In genomic region chr9:69556707-69557106, GRCh38 we compare ENCODE assay signal across 26 cellular contexts.
"Had no signal": no experiment of that assay in that cellular context is flagged by ENCODE, and none has a peak within 500 bp of the region (broad histone marks: within the 10 kb centered on the region; RNA-seq: fewer than 3 reads in every experiment).

No MANE protein-coding gene starts in this region.

- FAIRE-seq: islet of Langerhans had no signal

- H3K27ac ChIP-seq: left ventricle myocardium inferior, ovary, prostate gland, skin epidermis, stomach, testis, thyroid gland, transverse colon, upper lobe of left lung, vagina had no signal

- H3K9me3 ChIP-seq: left ventricle myocardium inferior, ovary, prostate gland, stomach, testis, thyroid gland, transverse colon, upper lobe of left lung, vagina had no signal

- H3K27ac Mint-ChIP-seq: immature natural killer cell; naive B cell; natural killer cell; stimulated activated naive B cell treated with anti-CD40 and anti-IgM and Interleukin-4, amounts not matched to agents 10 μg/mL and 1 μg/mL and 100 μg/mL, for 72 hours had no signal

- H3K4me1 Mint-ChIP-seq: immature natural killer cell; naive B cell; natural killer cell; stimulated activated naive B cell treated with anti-CD40 and anti-IgM and Interleukin-4, amounts not matched to agents 10 μg/mL and 1 μg/mL and 100 μg/mL, for 72 hours had no signal

- H3K4me3 ChIP-seq: left ventricle myocardium inferior, lung, ovary, prostate gland, skin epidermis, stomach, testis, thyroid gland, transverse colon, upper lobe of left lung, vagina had no signal

- ATAC-seq: natural killer cell; right cardiac atrium; sciatic nerve; stimulated activated naive B cell treated with anti-CD40 and anti-IgM and Interleukin-4, amounts not matched to agents 10 μg/mL and 1 μg/mL and 100 μg/mL, for 72 hours; stimulated activated naive CD8-positive, alpha-beta T cell treated with anti-CD3 and anti-CD28 coated beads, Interleukin-15, Interleukin-2, amounts not matched to agents 100 U/mL and 50 U/mL, for 24 hours had no signal

- H3K4me3 Mint-ChIP-seq: immature natural killer cell; naive B cell; natural killer cell; stimulated activated naive B cell treated with anti-CD40 and anti-IgM and Interleukin-4, amounts not matched to agents 10 μg/mL and 1 μg/mL and 100 μg/mL, for 72 hours had no signal

- H3K36me3 Mint-ChIP-seq: immature natural killer cell; naive B cell; natural killer cell; stimulated activated naive B cell treated with anti-CD40 and anti-IgM and Interleukin-4, amounts not matched to agents 10 μg/mL and 1 μg/mL and 100 μg/mL, for 72 hours had no signal

- H3K9me3 Mint-ChIP-seq: immature natural killer cell; naive B cell; natural killer cell; stimulated activated naive B cell treated with anti-CD40 and anti-IgM and Interleukin-4, amounts not matched to agents 10 μg/mL and 1 μg/mL and 100 μg/mL, for 72 hours had no signal

- H3K4me1 ChIP-seq: prostate gland, stomach, testis, transverse colon, upper lobe of left lung had no signal

- DNase-seq: hypothalamus; immature natural killer cell; left ventricle myocardium inferior; naive B cell; natural killer cell; ovary; posterior cingulate gyrus; retina; right cardiac atrium; stimulated activated CD4-positive, alpha-beta T cell treated with anti-CD3 and anti-CD28 coated beads, Interleukin-12 subunit alpha, Interleukin-12 subunit beta, amount 100 ng/mL, for 4 hours; stimulated activated CD4-positive, alpha-beta T cell treated with anti-CD3 and anti-CD28 coated beads, Interleukin-15, amount 100 ng/mL, for 24 hours; stimulated activated CD4-positive, alpha-beta T cell treated with anti-CD3 and anti-CD28 coated beads, Interleukin-2, amount 100 ng/mL, for 24 hours; stimulated activated CD4-positive, alpha-beta T cell treated with anti-CD3 and anti-CD28 coated beads, Interleukin-4, amount 100 ng/mL, for 1 hour; stimulated activated naive B cell treated with anti-CD40 and anti-IgM and Interleukin-4, amounts not matched to agents 10 μg/mL and 1 μg/mL and 100 μg/mL, for 72 hours; stimulated activated naive CD8-positive, alpha-beta T cell treated with anti-CD3 and anti-CD28 coated beads, Interleukin-15, Interleukin-2, amounts not matched to agents 100 U/mL and 50 U/mL, for 24 hours; stomach; testis; thyroid gland; transverse colon; upper lobe of left lung had no signal

- H3K27me3 ChIP-seq: ovary, stomach, testis, thyroid gland, transverse colon, upper lobe of left lung, vagina had no signal

- H3K36me3 ChIP-seq: left ventricle myocardium inferior, ovary, prostate gland, stomach, thyroid gland, transverse colon, upper lobe of left lung, vagina had no signal
